Comparison of ENCODE assay signal across 21 cellular contexts in genomic region chr3:33167716-33168339, GRCh38. TPM values are rescaled to one million over a fixed set of nuclear protein-coding genes. Genes with fewer than 3 reads are reported as not detected.
DNase-seq lines count a peak whose midpoint lies in the region; ATAC-seq, FAIRE-seq and TF ChIP-seq lines count a peak whose summit lies in the region.
"Had no signal": no experiment of that assay in that cellular context is flagged by ENCODE, and none has a peak within 500 bp of the region (broad histone marks: within the 10 kb centered on the region; RNA-seq: fewer than 3 reads in every experiment).

No MANE protein-coding gene starts in this region.

- no peaks in the 10 kb centered on the region for H3K4me1 ChIP-seq in A549
- peaks cover 16% of the 10 kb centered on the region for H3K4me1 ChIP-seq in Loucy (ENCODE audit: insufficient read depth, low read length, poor library complexity, severe bottlenecking)
- H3K4me1 ChIP-seq: upper lobe of right lung had no signal

- DNase-seq in A549 (ENCODE audit: low read depth in 1 of 2, low spot score in 1 of 2): no peak
- peak; percentile 74 for DNase-seq in brain pericyte (ENCODE audit: low read depth, low spot score)
- DNase-seq in nephron progenitor cell: no peak
- DNase-seq in activated T-cell treated with anti-CD3 and anti-CD28 coated beads, Interleukin-2, amount 50 U/mL, for 48 hours: no peak
- DNase-seq in activated naive CD4-positive, alpha-beta T cell treated with anti-CD3 and anti-CD28 coated beads, Interleukin-2, amount 50 U/mL, for 72 hours (ENCODE audit: low spot score in 2 of 2): no peak
- DNase-seq: activated CD4-positive, CD25-positive, alpha-beta regulatory T cell treated with anti-CD3 and anti-CD28 coated beads, Interleukin-2, amount 50 U/mL, for 72 hours; CD8-positive, alpha-beta T cell; endodermal cell; HCEC 1CT; hypothalamus; NCI-H1417 treated with DMSO at 0.1 percent for 48 hours; NCI-H2171 treated with DMSO at 0.1 percent for 48 hours; NCI-H82; occipital lobe; sigmoid colon; upper lobe of right lung had no signal

- H2AFZ ChIP-seq in Loucy (ENCODE audit: low read length): peak overlapping the region; percentile 87

- peaks cover 31% of the 10 kb centered on the region for H3K4me1 Mint-ChIP-seq in nephron progenitor cell
- H3K4me1 Mint-ChIP-seq: endodermal cell had no signal

- H3K27me3 ChIP-seq in Loucy (ENCODE audit: insufficient read depth, low read length, poor library complexity, severe bottlenecking): no peaks in the 10 kb centered on the region
- H3K27me3 ChIP-seq: sigmoid colon, upper lobe of right lung had no signal

- no peaks in the 10 kb centered on the region for H3K79me2 ChIP-seq in Loucy (ENCODE audit: insufficient read depth, low read length)

- no peak overlapping the region for H3K4me3 Mint-ChIP-seq in nephron progenitor cell
- H3K4me3 Mint-ChIP-seq: CD8-positive, alpha-beta T cell; endodermal cell; stimulated activated naive CD8-positive, alpha-beta T cell treated with anti-CD3 and anti-CD28 coated beads, Interleukin-15, Interleukin-2, amounts not matched to agents 100 ng/mL and 50 ng/mL, for 24 hours had no signal

- 58% methylated on average over 3 of the region's 3 CpGs for WGBS in A549 (ENCODE audit: missing lambda C conversion rate)

- H4K20me1 ChIP-seq in Loucy (ENCODE audit: insufficient read depth, low read length, poor library complexity, severe bottlenecking): no peaks in the 10 kb centered on the region

- POLR2A ChIA-PET in A549 (lab: Yijun Ruan, JAX): no interaction called here

- H3K27me3 Mint-ChIP-seq in nephron progenitor cell (ENCODE audit: low read depth, poor library complexity): peaks cover 6% of the 10 kb centered on the region
- H3K27me3 Mint-ChIP-seq: stimulated activated naive CD8-positive, alpha-beta T cell treated with anti-CD3 and anti-CD28 coated beads, Interleukin-15, Interleukin-2, amounts not matched to agents 100 ng/mL and 50 ng/mL, for 24 hours had no signal

- H3K27ac Mint-ChIP-seq in nephron progenitor cell: peak overlapping the region; percentile 7
- H3K27ac Mint-ChIP-seq in activated naive CD4-positive, alpha-beta T cell treated with anti-CD3 and anti-CD28 coated beads, Interleukin-2, amount 50 U/mL, for 72 hours: no peak overlapping the region
- H3K27ac Mint-ChIP-seq: CD8-positive, alpha-beta T cell; endodermal cell; stimulated activated naive CD8-positive, alpha-beta T cell treated with anti-CD3 and anti-CD28 coated beads, Interleukin-15, Interleukin-2, amounts not matched to agents 100 ng/mL and 50 ng/mL, for 24 hours had no signal

- no peak overlapping the region for H3K27ac ChIP-seq in A549
- H3K27ac ChIP-seq: sigmoid colon, upper lobe of right lung had no signal

- no peak for TF ChIP-seq POLR2A in A549 (IDR thresholded peaks at IDR 0.05; ENCODE audit: low read length)

- H3K9ac ChIP-seq in Loucy (ENCODE audit: low read depth, low read length, poor library complexity, severe bottlenecking): no peak overlapping the region

- CTCF ChIA-PET in A549 (lab: Yijun Ruan, JAX): interaction anchor here (0.6 to 1.9 kb wide), 6 partner anchors 9 to 205 kb away, joined by 3 to 8 read pairs (median 4); no protein-coding TSS in a partner anchor

- no peaks in the 10 kb centered on the region for H3K36me3 ChIP-seq in Loucy (ENCODE audit: insufficient read depth, low read length)
- H3K36me3 ChIP-seq: sigmoid colon, upper lobe of right lung had no signal

- H3K9me3 ChIP-seq in A549 (no peaks in the 10 kb centered on the region), Loucy (ENCODE audit: insufficient read depth, low read depth, low read length) (no peaks in the 10 kb centered on the region)
- H3K9me3 ChIP-seq: sigmoid colon, upper lobe of right lung had no signal

- no peaks in the 10 kb centered on the region for H3F3A ChIP-seq in Loucy (ENCODE audit: low read depth)

- FAIRE-seq in A549 (lab: Jason Lieb, UNC): no peak
- FAIRE-seq: GM18507 had no signal

- no peaks in the 10 kb centered on the region for H3K36me3 Mint-ChIP-seq in nephron progenitor cell (ENCODE audit: low read depth)
- no peaks in the 10 kb centered on the region for H3K36me3 Mint-ChIP-seq in activated naive CD4-positive, alpha-beta T cell treated with anti-CD3 and anti-CD28 coated beads, Interleukin-2, amount 50 U/mL, for 72 hours
- H3K36me3 Mint-ChIP-seq: CD8-positive, alpha-beta T cell had no signal

- H3K9me2 ChIP-seq in Loucy (replicated peaks; ENCODE audit: low read depth, low read length): no peaks in the 10 kb centered on the region

- peak; percentile 54 to 61; a peak in 3 of 6 replicates for ATAC-seq in A549
- ATAC-seq in activated naive CD4-positive, alpha-beta T cell treated with anti-CD3 and anti-CD28 coated beads, Interleukin-2, amount 50 U/mL, for 72 hours: no peak
- no peak for ATAC-seq in GM19328 (IDR thresholded peaks at IDR 0.05; ENCODE audit: unreplicated experiment)
- no peak for ATAC-seq in HG02623 (IDR thresholded peaks at IDR 0.05; ENCODE audit: unreplicated experiment)
- ATAC-seq: CD8-positive, alpha-beta T cell; upper lobe of right lung had no signal

- H3K9me3 Mint-ChIP-seq in nephron progenitor cell: no peaks in the 10 kb centered on the region
- H3K9me3 Mint-ChIP-seq in activated naive CD4-positive, alpha-beta T cell treated with anti-CD3 and anti-CD28 coated beads, Interleukin-2, amount 50 U/mL, for 72 hours: peaks cover 0 to 5% of the 10 kb centered on the region in 2 donors
- H3K9me3 Mint-ChIP-seq: CD8-positive, alpha-beta T cell; endodermal cell; stimulated activated naive CD8-positive, alpha-beta T cell treated with anti-CD3 and anti-CD28 coated beads, Interleukin-15, Interleukin-2, amounts not matched to agents 100 ng/mL and 50 ng/mL, for 24 hours had no signal

- H3K4me3 ChIP-seq in A549 (no peak overlapping the region), Loucy (ENCODE audit: low read length, poor library complexity, severe bottlenecking) (no peak overlapping the region)
- H3K4me3 ChIP-seq: sigmoid colon, upper lobe of right lung had no signal

- H3K4me2 ChIP-seq in A549 (no peak overlapping the region), Loucy (ENCODE audit: low read depth, low read length, poor library complexity, severe bottlenecking) (no peak overlapping the region)

- TF ChIP-seq EP300 in A549 (IDR thresholded peaks at IDR 0.05): no peak

- TF ChIP-seq RAD21 in A549 (conservative IDR thresholded peaks at IDR 0.05 in 1 of 2, IDR thresholded peaks at IDR 0.05 in 1 of 2): no peak

- no peak for TF ChIP-seq CTCF in A549 (IDR thresholded peaks at IDR 0.05)
- no peak for TF ChIP-seq CTCF in Loucy (conservative IDR thresholded peaks at IDR 0.05; ENCODE audit: low read length)
- TF ChIP-seq CTCF in nephron progenitor cell (IDR thresholded peaks at IDR 0.05): no peak

TF ChIP-seq in A549, 52 proteins besides CTCF, POLR2A, EP300 and RAD21 (continues in another document):
- TF ChIP-seq RFX5 (IDR thresholded peaks at IDR 0.05) (no peak), HOXB5 (CRISPR knock-in tag; IDR thresholded peaks at IDR 0.05) (no peak), KDM5A (IDR thresholded peaks at IDR 0.05) (no peak), NR3C1 (IDR thresholded peaks at IDR 0.05) (no peak), HES2 (IDR thresholded peaks at IDR 0.05) (no peak), ZSCAN20 (CRISPR knock-in tag; IDR thresholded peaks at IDR 0.05) (no peak), RARB (CRISPR knock-in tag; IDR thresholded peaks at IDR 0.05) (no peak), EHF (CRISPR knock-in tag; IDR thresholded peaks at IDR 0.05) (no peak), MYC (IDR thresholded peaks at IDR 0.05; ENCODE audit: borderline replicate concordance, low read length) (no peak), GATA3 (IDR thresholded peaks at IDR 0.05; ENCODE audit: borderline replicate concordance) (no peak), KDM1A (IDR thresholded peaks at IDR 0.05; ENCODE audit: low read depth) (no peak)
- TF ChIP-seq, protein P1, sequence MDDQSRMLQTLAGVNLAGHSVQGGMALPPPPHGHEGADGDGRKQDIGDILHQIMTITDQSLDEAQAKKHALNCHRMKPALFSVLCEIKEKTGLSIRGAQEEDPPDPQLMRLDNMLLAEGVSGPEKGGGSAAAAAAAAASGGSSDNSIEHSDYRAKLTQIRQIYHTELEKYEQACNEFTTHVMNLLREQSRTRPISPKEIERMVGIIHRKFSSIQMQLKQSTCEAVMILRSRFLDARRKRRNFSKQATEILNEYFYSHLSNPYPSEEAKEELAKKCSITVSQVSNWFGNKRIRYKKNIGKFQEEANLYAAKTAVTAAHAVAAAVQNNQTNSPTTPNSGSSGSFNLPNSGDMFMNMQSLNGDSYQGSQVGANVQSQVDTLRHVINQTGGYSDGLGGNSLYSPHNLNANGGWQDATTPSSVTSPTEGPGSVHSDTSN (IDR thresholded peaks at IDR 0.05): no peak

RNA-seq across cellular contexts. Expression of gene SUSD5, which starts 50.8 kb away (rescaled TPM):
- polyA plus RNA-seq in A549 (2011; rRNA removed) (0.63 and 0.71 TPM in 2 replicates), A549 (2017; fragmentation: RNase III; extraction: RNeasy Plus Mini Kit Qiagen cat#74134 plus additional on column Dnase treatment) (1.7 to 2.0 TPM (median 2.0 TPM) in 3 replicates)
- 0.32 and 0.40 TPM in 2 replicates for polyA plus RNA-seq in A549 (2012; cell fraction: cytosol; rRNA removed)
- 0.52 and 0.58 TPM in 2 replicates for polyA plus RNA-seq in A549 (2012; cell fraction: nucleus; rRNA removed)
- polyA minus RNA-seq in A549 (2011; rRNA and poly(A)+ RNA removed): 0.41 and 0.54 TPM in 2 replicates
- not detected for total RNA-seq in activated naive CD4-positive, alpha-beta T cell treated with anti-CD3 and anti-CD28 coated beads, Interleukin-2, amount 50 U/mL, for 72 hours
- total RNA-seq: CD8-positive, alpha-beta T cell had no signal

RNA-seq across cellular contexts. Expression of gene CRTAP, which starts 54.0 kb away (rescaled TPM):
- 355 and 384 TPM in 2 replicates for polyA plus RNA-seq in A549 (2011; rRNA removed)
- polyA plus RNA-seq in A549 (2012; cell fraction: cytosol; rRNA removed): 141 and 207 TPM in 2 replicates
- polyA plus RNA-seq in A549 (2012; cell fraction: nucleus; rRNA removed): 73.1 and 74.0 TPM in 2 replicates
- polyA plus RNA-seq in A549 (2017; fragmentation: RNase III; extraction: RNeasy Plus Mini Kit Qiagen cat#74134 plus additional on column Dnase treatment): 173 to 185 TPM (median 181 TPM) in 3 replicates
- polyA minus RNA-seq in A549 (2011; rRNA and poly(A)+ RNA removed): 135 and 148 TPM in 2 replicates
- total RNA-seq in activated naive CD4-positive, alpha-beta T cell treated with anti-CD3 and anti-CD28 coated beads, Interleukin-2, amount 50 U/mL, for 72 hours: 10 to 100 TPM; 44.1 to 66.6 TPM

Comparison
In these comparisons a context has a peak if more than half of its experiments do, and no peak if none do; other contexts are left out.
1. ATAC-seq: peak in A549 (2 of 2); none in activated naive CD4-positive, alpha-beta T cell treated with anti-CD3 and anti-CD28 coated beads, Interleukin-2, amount 50 U/mL, for 72 hours (0 of 2), GM19328 (single experiment) and HG02623 (single experiment).